In genomic region chr14:33249361-33249760, GRCh38 we compare ENCODE assay signal across 26 cellular contexts.
"Had no signal": no experiment of that assay in that cellular context is flagged by ENCODE, and none has a peak within 500 bp of the region (broad histone marks: within the 10 kb centered on the region; RNA-seq: fewer than 3 reads in every experiment).

No MANE protein-coding gene starts in this region.

- H3K9me3 ChIP-seq: colonic mucosa, left lung, mucosa of descending colon, neutrophil, right atrium auricular region, suprapubic skin, transverse colon, vagina had no signal

- H3K27me3 Mint-ChIP-seq: dendritic cell treated with granulocyte-macrophage colony-stimulating factor and Interleukin-4, amounts not matched to agents 40 ng/mL and 50 ng/mL, for 4 days; effector memory CD8-positive, alpha-beta T cell; naive B cell; natural killer cell treated with Interleukin-12 subunit alpha and Interleukin-12 subunit beta and Interleukin-15 and Interleukin-18, amount 100 ng/mL, for 72 hours; stimulated activated naive CD8-positive, alpha-beta T cell treated with anti-CD3 and anti-CD28 coated beads, Interleukin-15, amount 100 ng/mL, for 72 hours had no signal

- H3K27me3 ChIP-seq: colonic mucosa, left lung, neutrophil, right atrium auricular region, suprapubic skin, transverse colon, vagina had no signal

- H3K4me2 ChIP-seq: smooth muscle cell had no signal

- H3K4me1 Mint-ChIP-seq: naive B cell; stimulated activated naive CD8-positive, alpha-beta T cell treated with anti-CD3 and anti-CD28 coated beads, Interleukin-15, amount 100 ng/mL, for 72 hours had no signal

- H3K27ac ChIP-seq: colonic mucosa, left lung, neutrophil, parathyroid adenoma, right atrium auricular region, suprapubic skin, transverse colon, vagina had no signal

- H3K4me3 Mint-ChIP-seq: dendritic cell treated with granulocyte-macrophage colony-stimulating factor and Interleukin-4, amounts not matched to agents 40 ng/mL and 50 ng/mL, for 4 days; effector memory CD8-positive, alpha-beta T cell; mesothelial cell of epicardium; naive B cell; natural killer cell treated with Interleukin-12 subunit alpha and Interleukin-12 subunit beta and Interleukin-15 and Interleukin-18, amount 100 ng/mL, for 72 hours; stimulated activated naive CD8-positive, alpha-beta T cell treated with anti-CD3 and anti-CD28 coated beads, Interleukin-15, amount 100 ng/mL, for 72 hours had no signal

- H3K79me2 ChIP-seq: parathyroid adenoma had no signal

- H2AFZ ChIP-seq: parathyroid adenoma had no signal

- H3K4me1 ChIP-seq: colonic mucosa, left lung, parathyroid adenoma, right atrium auricular region, suprapubic skin, vagina had no signal

- H3K9me3 Mint-ChIP-seq: dendritic cell treated with granulocyte-macrophage colony-stimulating factor and Interleukin-4, amounts not matched to agents 40 ng/mL and 50 ng/mL, for 4 days had no signal

- DNase-seq: colonic mucosa; effector memory CD8-positive, alpha-beta T cell; head of caudate nucleus; left cardiac atrium; left lung; mesenchymal stem cell; mucosa of descending colon; naive B cell; stimulated activated CD4-positive, alpha-beta T cell treated with anti-CD3 and anti-CD28 coated beads, Interleukin-12 subunit alpha, Interleukin-12 subunit beta, amount 100 ng/mL, for 4 hours; stimulated activated CD4-positive, alpha-beta T cell treated with anti-CD3 and anti-CD28 coated beads, Interleukin-1b, Interleukin-23, amount 100 ng/mL, for 48 hours; stimulated activated CD4-positive, alpha-beta T cell treated with anti-CD3 and anti-CD28 coated beads, Interleukin-4, amount 100 ng/mL, for 1 hour; stimulated activated CD8-positive, alpha-beta memory T cell treated with anti-CD3 and anti-CD28 coated beads, Interleukin-4, amount 100 ng/mL, for 48 hours; stimulated activated naive CD4-positive, alpha-beta T cell; stimulated activated naive CD8-positive, alpha-beta T cell treated with anti-CD3 and anti-CD28 coated beads, Interleukin-15, amount 100 ng/mL, for 72 hours; transverse colon had no signal

- H3K36me3 ChIP-seq: colonic mucosa, left lung, neutrophil, right atrium auricular region, suprapubic skin, transverse colon, vagina had no signal

- ATAC-seq: effector memory CD8-positive, alpha-beta T cell; left cardiac atrium; left lung; mucosa of descending colon; natural killer cell treated with Interleukin-12 subunit alpha and Interleukin-12 subunit beta and Interleukin-15 and Interleukin-18, amount 100 ng/mL, for 72 hours; sciatic nerve; stimulated activated naive CD8-positive, alpha-beta T cell treated with anti-CD3 and anti-CD28 coated beads, Interleukin-15, amount 100 ng/mL, for 72 hours had no signal

- H3K9ac ChIP-seq: parathyroid adenoma had no signal

- H3K36me3 Mint-ChIP-seq: mesothelial cell of epicardium; naive B cell; natural killer cell treated with Interleukin-12 subunit alpha and Interleukin-12 subunit beta and Interleukin-15 and Interleukin-18, amount 100 ng/mL, for 72 hours had no signal

- H3K4me3 ChIP-seq: colonic mucosa, left lung, mucosa of descending colon, right atrium auricular region, smooth muscle cell, suprapubic skin, transverse colon, vagina had no signal

- H3K27ac Mint-ChIP-seq: dendritic cell treated with granulocyte-macrophage colony-stimulating factor and Interleukin-4, amounts not matched to agents 40 ng/mL and 50 ng/mL, for 4 days; effector memory CD8-positive, alpha-beta T cell; mesothelial cell of epicardium; naive B cell; natural killer cell treated with Interleukin-12 subunit alpha and Interleukin-12 subunit beta and Interleukin-15 and Interleukin-18, amount 100 ng/mL, for 72 hours; progenitor cell of endocrine pancreas had no signal
